In genomic region chr1:39398278-39399010, GRCh38 we compare ENCODE assay signal across 8 cellular contexts.
DNase-seq lines count a peak whose midpoint lies in the region; ATAC-seq and TF ChIP-seq lines count a peak whose summit lies in the region.

No MANE protein-coding gene starts in this region.

- no peaks in the 10 kb centered on the region for H3K9me3 Mint-ChIP-seq in T-helper 1 cell treated with Interleukin-12 subunit alpha and Interleukin-12 subunit beta and Interleukin-4 antibody, amounts not matched to agents 30 μg/mL and 1 μg/mL, for 36 hours

- H3K4me3 ChIP-seq in AG10803 (ENCODE audit: low read length) (no peak overlapping the region), HFF-Myc (replicated peaks; ENCODE audit: low read depth, low read length) (no peak overlapping the region), colonic mucosa (no peak overlapping the region), lung (no peak overlapping the region)

- no peaks in the 10 kb centered on the region for H3K27me3 ChIP-seq in colonic mucosa
- H3K27me3 ChIP-seq in lung (ENCODE audit: control insufficient read depth, insufficient read depth), result no peaks in the 10 kb centered on the region

- TF ChIP-seq CTCF in AG10803 (conservative IDR thresholded peaks at IDR 0.05; ENCODE audit: low read length) (peak; percentile 40), HFF-Myc (IDR thresholded peaks at IDR 0.05; ENCODE audit: low read depth, low read length, missing control alignments) (no peak), colonic mucosa (IDR thresholded peaks at IDR 0.05) (no peak), lung (IDR thresholded peaks at IDR 0.05; ENCODE audit: control extremely low read depth, extremely low read depth) (no peak)

- H3K9ac ChIP-seq in colonic mucosa (ENCODE audit: low read depth in 2 of 2, low read length in 2 of 2), result peak overlapping the region in 1 of 2 donors; percentile 48

- H3K9me3 ChIP-seq in colonic mucosa, result no peaks in the 10 kb centered on the region
- H3K9me3 ChIP-seq in lung (ENCODE audit: control insufficient read depth in 2 of 2, insufficient read depth in 1 of 2, low read length in 1 of 2), result no peaks in the 10 kb centered on the region

- H3K4me1 ChIP-seq in colonic mucosa, result peaks cover 18% of the 10 kb centered on the region
- peaks cover 14 to 33% of the 10 kb centered on the region in 2 donors for H3K4me1 ChIP-seq in lung (ENCODE audit: control insufficient read depth in 2 of 2, insufficient read depth in 2 of 2, low read length in 2 of 2)

- H3K27ac Mint-ChIP-seq in T-helper 1 cell treated with Interleukin-12 subunit alpha and Interleukin-12 subunit beta and Interleukin-4 antibody, amounts not matched to agents 30 μg/mL and 1 μg/mL, for 36 hours, result peak overlapping the region; percentile 50

- ATAC-seq in lung (ENCODE audit: insufficient read depth, low FRiP score), result peak; percentile 94
- ATAC-seq in stimulated activated naive CD8-positive, alpha-beta T cell treated with anti-CD3 and anti-CD28 coated beads, Interleukin-15, Interleukin-2, amounts not matched to agents 100 U/mL and 50 U/mL, for 24 hours, result peak; percentile 93
- no peak for ATAC-seq in HG03565 (IDR thresholded peaks at IDR 0.05; ENCODE audit: unreplicated experiment)

- intact Hi-C loops in colonic mucosa (cut with DNase I), result no loop called here

- WGBS in lung, 2 donors, result 33 to 34% methylated on average over 6 of the region's 6 CpGs

- peaks cover 37% of the 10 kb centered on the region for H3K4me1 Mint-ChIP-seq in T-helper 1 cell treated with Interleukin-12 subunit alpha and Interleukin-12 subunit beta and Interleukin-4 antibody, amounts not matched to agents 30 μg/mL and 1 μg/mL, for 36 hours (ENCODE audit: low read depth)

- H3K36me3 ChIP-seq in colonic mucosa, result no peaks in the 10 kb centered on the region
- H3K36me3 ChIP-seq in lung (ENCODE audit: control insufficient read depth in 2 of 2, insufficient read depth in 2 of 2, low read length in 2 of 2), result no peaks in the 10 kb centered on the region

- H3K27ac ChIP-seq in colonic mucosa, result peak overlapping the region; percentile 77
- H3K27ac ChIP-seq in lung (ENCODE audit: low read depth in 1 of 2, low read length in 1 of 2), result peak overlapping the region; percentile 59 to 92

- peak; percentile 98 for DNase-seq in AG10803 (ENCODE audit: low read depth)
- DNase-seq in HFF-Myc (ENCODE audit: extremely low read depth, low read depth), result peak; percentile 79
- peak; percentile 70 for DNase-seq in colonic mucosa
- peak; percentile 72 for DNase-seq in lung (ENCODE audit: low spot score)
- DNase-seq in stimulated activated naive CD8-positive, alpha-beta T cell treated with anti-CD3 and anti-CD28 coated beads, Interleukin-15, Interleukin-2, amounts not matched to agents 100 U/mL and 50 U/mL, for 24 hours, result peak; percentile 39
- DNase-seq in DMS79 (lab: John Stamatoyannopoulos, UW), result no peak

- H3K27me3 Mint-ChIP-seq in T-helper 1 cell treated with Interleukin-12 subunit alpha and Interleukin-12 subunit beta and Interleukin-4 antibody, amounts not matched to agents 30 μg/mL and 1 μg/mL, for 36 hours (ENCODE audit: low read depth), result no peaks in the 10 kb centered on the region

- no peak overlapping the region for H3K4me3 Mint-ChIP-seq in T-helper 1 cell treated with Interleukin-12 subunit alpha and Interleukin-12 subunit beta and Interleukin-4 antibody, amounts not matched to agents 30 μg/mL and 1 μg/mL, for 36 hours

- peaks cover 10% of the 10 kb centered on the region for H3K36me3 Mint-ChIP-seq in T-helper 1 cell treated with Interleukin-12 subunit alpha and Interleukin-12 subunit beta and Interleukin-4 antibody, amounts not matched to agents 30 μg/mL and 1 μg/mL, for 36 hours (ENCODE audit: low read depth)
